In the genomic region with DNA sequence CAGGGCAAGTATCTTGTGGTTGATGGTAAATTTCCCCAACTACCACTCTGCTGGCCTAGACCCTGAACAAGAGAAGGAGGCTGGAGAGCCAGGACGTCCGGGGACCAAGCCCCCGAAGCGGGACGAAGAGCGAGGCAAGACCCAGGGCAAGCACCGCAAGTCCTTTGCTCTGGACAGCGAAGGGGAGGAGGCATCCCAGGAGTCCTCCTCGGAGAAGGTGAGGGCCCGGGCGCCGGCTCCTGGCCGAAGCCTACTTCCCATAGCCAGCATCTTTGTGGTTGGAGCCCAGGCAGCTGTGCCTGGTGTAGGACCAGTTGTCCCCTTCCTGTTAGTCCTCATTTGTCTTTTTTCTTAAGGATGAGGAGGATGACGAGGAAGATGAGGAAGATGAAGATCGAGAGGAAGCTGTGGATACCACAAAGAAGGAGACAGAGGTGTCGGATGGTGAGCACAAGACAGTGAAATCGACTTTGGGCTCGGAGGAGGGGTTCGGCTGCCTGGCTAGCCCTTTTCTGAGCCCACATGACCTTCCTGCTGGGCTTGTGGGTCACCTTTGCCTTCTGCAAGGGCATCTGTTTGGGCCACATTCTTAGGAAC, we compare ENCODE assay signal across 12 cellular contexts. TPM values are rescaled to one million over a fixed set of nuclear protein-coding genes. Genes with fewer than 3 reads are reported as not detected.
A peak's percentile ranks its signal among the peaks of the same experiment; 100 is the strongest.
DNase-seq lines count a peak whose midpoint lies in the region; ATAC-seq, FAIRE-seq and TF ChIP-seq lines count a peak whose summit lies in the region.
"Had no signal": no experiment of that assay in that cellular context is flagged by ENCODE, and none has a peak within 500 bp of the region (broad histone marks: within the 10 kb centered on the region; RNA-seq: fewer than 3 reads in every experiment).

No MANE protein-coding gene starts in this region.

- TF ChIP-seq POLR2A in GM12878 (IDR thresholded peaks at IDR 0.05; ENCODE audit: low read depth, low read length) = peak; percentile 28; the same call in 1 of the 2 replicates

- H2AFZ ChIP-seq in GM12878 (ENCODE audit: control insufficient read depth, low read depth, low read length) = no peak overlapping the region

- no peaks in the 10 kb centered on the region for H4K20me1 ChIP-seq in GM12878 (ENCODE audit: control insufficient read depth, insufficient read depth)

- TF ChIP-seq RAD21 in GM12878 (IDR thresholded peaks at IDR 0.05; ENCODE audit: insufficient read depth, low read depth, low read length) = no peak

- RAD21 ChIA-PET in GM12878 (lab: Charles Lee; ENCODE audit: unreplicated experiment) = no interaction called here

- WGBS in GM12878 (ENCODE audit: insufficient coverage, insufficient replicate concordance, low lambda C conversion rate, missing lambda C conversion rate) = 96% methylated on average over 19 of the region's 19 CpGs

- no peak overlapping the region for H3K9ac ChIP-seq in GM12878 (ENCODE audit: control insufficient read depth, insufficient read depth, low read length)

- H3K4me2 ChIP-seq in GM12878 (ENCODE audit: control insufficient read depth, insufficient read depth) = no peak overlapping the region
- H3K4me2 ChIP-seq: BLaER1 treated with 17β-estradiol and CSF1 and Interleukin-3, amounts not matched to agents 10 nM and 100 nM had no signal

- H3K36me3 ChIP-seq in HEK293 (ENCODE audit: control insufficient read depth in 2 of 2, insufficient read depth in 1 of 2, low read length in 2 of 2) (peaks cover 69 to 92% of the 10 kb centered on the region in 2 experiments), GM12878 (ENCODE audit: control insufficient read depth in 2 of 2, insufficient read depth in 2 of 2, low read length in 1 of 2) (peaks cover 19 to 28% of the 10 kb centered on the region in 2 experiments; a peak in 3 of 4 replicates)

- no TSS peak for BruUV-seq in GM12878 (replicated peaks; lab: Mats Ljungman, UMichigan)

- in situ Hi-C loops in GM12878 (cut with MboI) = no loop called here

- H3K27ac ChIP-seq in HEK293 (ENCODE audit: extremely low read depth, low read depth, low read length) (no peak overlapping the region), GM12878 (ENCODE audit: control insufficient read depth, insufficient read depth) (no peak overlapping the region)
- H3K27ac ChIP-seq: BLaER1 treated with 17β-estradiol and CSF1 and Interleukin-3, amounts not matched to agents 10 nM and 100 nM had no signal

- no peaks in the 10 kb centered on the region for H3K79me2 ChIP-seq in GM12878 (ENCODE audit: control insufficient read depth, insufficient read depth, low read length)

- no peaks in the 10 kb centered on the region for H3K27me3 ChIP-seq in GM12878 (replicated peaks in 1 of 2; ENCODE audit: control insufficient read depth in 2 of 2, insufficient read depth in 2 of 2, low read length in 1 of 2)
- H3K27me3 ChIP-seq: BLaER1 treated with 17β-estradiol and CSF1 and Interleukin-3, amounts not matched to agents 10 nM and 100 nM had no signal

- DNase-seq in GM12878 (ENCODE audit: low read depth, low spot score) = no peak
- DNase-seq: Calu3; CD8-positive, alpha-beta T cell; DMS79 treated with DMSO at 0.1 percent for 48 hours; GF-D8; H9 had no signal

- no peak for TF ChIP-seq EP300 in GM12878 (IDR thresholded peaks at IDR 0.05; ENCODE audit: borderline replicate concordance in 1 of 2, control insufficient read depth in 1 of 2, low read depth in 2 of 2, low read length in 2 of 2)

- H3K4me1 ChIP-seq in HEK293 (ENCODE audit: control insufficient read depth, insufficient read depth, low read length) = no peaks in the 10 kb centered on the region
- H3K4me1 ChIP-seq in GM12878 (ENCODE audit: control insufficient read depth, insufficient read depth, low read length) = no peaks in the 10 kb centered on the region
- H3K4me1 ChIP-seq: BLaER1 treated with 17β-estradiol and CSF1 and Interleukin-3, amounts not matched to agents 10 nM and 100 nM had no signal

- POLR2A ChIA-PET in HEK293 (lab: Yijun Ruan, JAX) (interaction anchor here (0.6 to 2.6 kb wide), 3 partner anchors 10 to 293 kb away, joined by 3 to 11 read pairs (median 9); no protein-coding TSS in a partner anchor), GM12878 (lab: Charles Lee) (interaction anchor here (0.6 kb wide), 1 partner anchor 160 kb away, joined by 3 read pairs; no protein-coding TSS in a partner anchor)

- ATAC-seq in GM12878 = no peak
- ATAC-seq in HG03469 (IDR thresholded peaks at IDR 0.05; ENCODE audit: unreplicated experiment) = no peak
- ATAC-seq: CD8-positive, alpha-beta T cell had no signal

- FAIRE-seq in GM12878 (lab: Jason Lieb, UNC) = no peak
- FAIRE-seq: GM19239, H1 had no signal

- H3K4me3 ChIP-seq in HEK293 (ENCODE audit: low read depth, low read length) (no peak overlapping the region), GM12878 (no peak overlapping the region)
- H3K4me3 ChIP-seq: BLaER1 treated with 17β-estradiol and CSF1 and Interleukin-3, amounts not matched to agents 10 nM and 100 nM had no signal

- no peaks in the 10 kb centered on the region for H3K9me3 ChIP-seq in HEK293 (ENCODE audit: control insufficient read depth, insufficient read depth, low read depth, low read length)
- H3K9me3 ChIP-seq in GM12878 (replicated peaks; ENCODE audit: control insufficient read depth, insufficient read depth, low read length) = no peaks in the 10 kb centered on the region
- H3K9me3 ChIP-seq: BLaER1 treated with 17β-estradiol and CSF1 and Interleukin-3, amounts not matched to agents 10 nM and 100 nM had no signal

- no peak for TF ChIP-seq CTCF in HEK293 (tag by site-specific recombination; IDR thresholded peaks at IDR 0.05)
- no peak for TF ChIP-seq CTCF in GM12878 (IDR thresholded peaks at IDR 0.05 in 2 of 3, conservative IDR thresholded peaks at IDR 0.05 in 1 of 3; ENCODE audit: control insufficient read depth in 2 of 3, extremely low read depth in 1 of 3, insufficient read depth in 1 of 3, low read depth in 3 of 3, low read length in 3 of 3)

- SMC1A ChIA-PET in GM12878 (lab: Charles Lee; ENCODE audit: uncharacterized antibody, unreplicated experiment) = no interaction called here

- intact Hi-C loops in GM12878 (cut with micrococcal nuclease; ENCODE audit: unreplicated experiment) = no loop called here

- CTCF ChIA-PET in HEK293 (lab: Yijun Ruan, JAX) = interaction anchor here (0.8 to 1.1 kb wide), 3 partner anchors 16 to 27 kb away, joined by 3 read pairs; no protein-coding TSS in a partner anchor
- CTCF ChIA-PET in GM12878 (lab: Yijun Ruan, JAX) = interaction anchor here (0.6 kb wide), 1 partner anchor 462 kb away, joined by 3 read pairs; no protein-coding TSS in a partner anchor

RNA-seq across cellular contexts. Expression of a gene that starts 11.8 kb away (rescaled TPM):
- 9.8 and 13.3 TPM in 2 replicates for total RNA-seq in GM12878 (2013; cell fraction: nucleolus; rRNA removed)
- 1.7 and 3.6 TPM in 2 replicates for total RNA-seq in GM12878 (2014; rRNA removed)
- total RNA-seq in GM12878 (2014; rRNA removed; fragmentation: Illumina TruSeq; extraction: Trizol) = 2.0 and 2.1 TPM in 2 replicates
- total RNA-seq in GM12878 (2021) = 20.6 and 25.9 TPM in 2 replicates
- polyA plus RNA-seq in GM12878 (2011; ENCODE audit: low read depth) = 7.8 TPM
- polyA plus RNA-seq in GM12878 (2011; rRNA removed) = 0.37 and 1.5 TPM in 2 replicates
- polyA plus RNA-seq in GM12878 (2011; cell fraction: cytosol; rRNA removed) = 1.5 and 1.6 TPM in 2 replicates
- 9.6 and 18.4 TPM in 2 replicates for polyA plus RNA-seq in GM12878 (2011; cell fraction: nucleus; rRNA removed)
- 9.9 and 23.0 TPM in 2 replicates for polyA plus RNA-seq in GM12878 (2012)
- 8.9 and 11.4 TPM in 2 replicates for polyA plus RNA-seq in GM12878 (2014; fragmentation: Illumina TruSeq; extraction: Trizol)
- under 1 TPM; 0.02 to 0.18 TPM for polyA plus RNA-seq in GM12878 (2014; fragmentation: Nextera tagmentation; extraction: Ambion mirVana)
- 10.6 and 15.2 TPM in 2 replicates for polyA plus RNA-seq in GM12878 (2014; rRNA removed)
- 1 to 10 TPM; 6.1 to 7.4 TPM for polyA plus RNA-seq in GM12878 (2016; fragmentation: Nextera tagmentation; extraction: Ambion mirVana)
- 1.6 and 2.2 TPM in 2 replicates for polyA minus RNA-seq in GM12878 (2011; rRNA and poly(A)+ RNA removed)
- 4.3 and 11.0 TPM in 2 replicates for polyA minus RNA-seq in GM12878 (2011; cell fraction: cytosol; rRNA and poly(A)+ RNA removed)
- polyA minus RNA-seq in GM12878 (2011; cell fraction: nucleus; rRNA and poly(A)+ RNA removed) = 3.6 and 8.7 TPM in 2 replicates

RNA-seq across cellular contexts. Expression of a gene that starts 15.7 kb away (rescaled TPM):
- total RNA-seq in GM12878 (2013; cell fraction: nucleolus; rRNA removed) = 1.9 and 2.2 TPM in 2 replicates
- total RNA-seq in GM12878 (2014; rRNA removed) (1.0 and 1.3 TPM in 2 replicates), GM12878 (2014; rRNA removed; fragmentation: Illumina TruSeq; extraction: Trizol) (0.18 and 0.32 TPM in 2 replicates), GM12878 (2021) (1.1 and 1.3 TPM in 2 replicates)
- 0.16 TPM for polyA plus RNA-seq in GM12878 (2011; ENCODE audit: low read depth)
- polyA plus RNA-seq in GM12878 (2011; rRNA removed) (0.27 and 0.65 TPM in 2 replicates), GM12878 (2014; fragmentation: Illumina TruSeq; extraction: Trizol) (0.17 and 0.48 TPM in 2 replicates), GM12878 (2014; fragmentation: Nextera tagmentation; extraction: Ambion mirVana) (under 1 TPM; 0.18 to 0.40 TPM), GM12878 (2014; rRNA removed) (1.5 and 1.8 TPM in 2 replicates), GM12878 (2016; fragmentation: Nextera tagmentation; extraction: Ambion mirVana) (under 1 TPM in 1 of 2 experiments, not detected in 1; 0.46 TPM)
- 1.3 and 1.9 TPM in 2 replicates for polyA plus RNA-seq in GM12878 (2011; cell fraction: cytosol; rRNA removed)
- 4.5 and 6.1 TPM in 2 replicates for polyA plus RNA-seq in GM12878 (2011; cell fraction: nucleus; rRNA removed)
- 0.37 and 0.42 TPM in 2 replicates for polyA plus RNA-seq in GM12878 (2012)
- polyA minus RNA-seq in GM12878 (2011; rRNA and poly(A)+ RNA removed) = 0.46 TPM in 1 of 2 replicates, not detected in the other
- not detected in 2 replicates for polyA minus RNA-seq in GM12878 (2011; cell fraction: cytosol; rRNA and poly(A)+ RNA removed)
- polyA minus RNA-seq in GM12878 (2011; cell fraction: nucleus; rRNA and poly(A)+ RNA removed) = 0.60 and 1.4 TPM in 2 replicates

RNA-seq across cellular contexts. Expression of a gene that starts 20.5 kb away (rescaled TPM):
- 14.8 and 15.5 TPM in 2 replicates for total RNA-seq in GM12878 (2013; cell fraction: nucleolus; rRNA removed)
- total RNA-seq in GM12878 (2014; rRNA removed) = 19.5 and 22.4 TPM in 2 replicates
- 7.0 and 7.2 TPM in 2 replicates for total RNA-seq in GM12878 (2014; rRNA removed; fragmentation: Illumina TruSeq; extraction: Trizol)
- 17.3 TPM in 2 replicates for total RNA-seq in GM12878 (2021)
- 9.1 TPM for polyA plus RNA-seq in GM12878 (2011; ENCODE audit: low read depth)
- 8.3 and 15.2 TPM in 2 replicates for polyA plus RNA-seq in GM12878 (2011; rRNA removed)
- 23.5 and 26.1 TPM in 2 replicates for polyA plus RNA-seq in GM12878 (2011; cell fraction: cytosol; rRNA removed)
- 12.2 and 17.5 TPM in 2 replicates for polyA plus RNA-seq in GM12878 (2011; cell fraction: nucleus; rRNA removed)
- 19.4 and 25.7 TPM in 2 replicates for polyA plus RNA-seq in GM12878 (2012)
- polyA plus RNA-seq in GM12878 (2014; fragmentation: Illumina TruSeq; extraction: Trizol) = 5.6 and 8.6 TPM in 2 replicates
- 1 to 10 TPM; 3.4 to 8.5 TPM for polyA plus RNA-seq in GM12878 (2014; fragmentation: Nextera tagmentation; extraction: Ambion mirVana)
- polyA plus RNA-seq in GM12878 (2014; rRNA removed) = 18.6 and 19.7 TPM in 2 replicates
- 10 to 100 TPM; 21.3 to 21.9 TPM for polyA plus RNA-seq in GM12878 (2016; fragmentation: Nextera tagmentation; extraction: Ambion mirVana)
- polyA minus RNA-seq in GM12878 (2011; rRNA and poly(A)+ RNA removed) = 16.2 and 26.9 TPM in 2 replicates
- 6.3 and 9.1 TPM in 2 replicates for polyA minus RNA-seq in GM12878 (2011; cell fraction: cytosol; rRNA and poly(A)+ RNA removed)
- polyA minus RNA-seq in GM12878 (2011; cell fraction: nucleus; rRNA and poly(A)+ RNA removed) = 8.0 and 8.9 TPM in 2 replicates

RNA-seq across cellular contexts. Expression of a gene that starts 41.1 kb away (rescaled TPM):
- 11.5 and 14.2 TPM in 2 replicates for total RNA-seq in GM12878 (2013; cell fraction: nucleolus; rRNA removed)
- total RNA-seq in GM12878 (2014; rRNA removed) = 0.56 and 1.9 TPM in 2 replicates
- 1.5 and 2.3 TPM in 2 replicates for total RNA-seq in GM12878 (2014; rRNA removed; fragmentation: Illumina TruSeq; extraction: Trizol)
- total RNA-seq in GM12878 (2021) = 2.2 and 2.4 TPM in 2 replicates
- polyA plus RNA-seq in GM12878 (2011; ENCODE audit: low read depth) = 1.0 TPM
- 1.7 and 2.0 TPM in 2 replicates for polyA plus RNA-seq in GM12878 (2011; rRNA removed)
- 2.7 and 2.8 TPM in 2 replicates for polyA plus RNA-seq in GM12878 (2011; cell fraction: cytosol; rRNA removed)
- 14.4 and 15.4 TPM in 2 replicates for polyA plus RNA-seq in GM12878 (2011; cell fraction: nucleus; rRNA removed)
- 2.4 and 2.8 TPM in 2 replicates for polyA plus RNA-seq in GM12878 (2012)
- polyA plus RNA-seq in GM12878 (2014; fragmentation: Illumina TruSeq; extraction: Trizol) = 1.5 and 3.3 TPM in 2 replicates
- polyA plus RNA-seq in GM12878 (2014; fragmentation: Nextera tagmentation; extraction: Ambion mirVana) = under 1 TPM; 0.22 to 0.66 TPM
- polyA plus RNA-seq in GM12878 (2014; rRNA removed) = 2.5 and 3.1 TPM in 2 replicates
- polyA plus RNA-seq in GM12878 (2016; fragmentation: Nextera tagmentation; extraction: Ambion mirVana) = under 1 TPM; 0.29 to 0.71 TPM
- 6.7 and 9.7 TPM in 2 replicates for polyA minus RNA-seq in GM12878 (2011; rRNA and poly(A)+ RNA removed)
- polyA minus RNA-seq in GM12878 (2011; cell fraction: cytosol; rRNA and poly(A)+ RNA removed) = 0.94 and 4.3 TPM in 2 replicates
- polyA minus RNA-seq in GM12878 (2011; cell fraction: nucleus; rRNA and poly(A)+ RNA removed) = 7.4 and 10.0 TPM in 2 replicates
- total RNA-seq: HT-29 had no signal

RNA-seq across cellular contexts. Expression of a gene that starts 46.0 kb away (rescaled TPM):
- total RNA-seq in GM12878 (2013; cell fraction: nucleolus; rRNA removed) = 18.6 and 24.2 TPM in 2 replicates
- total RNA-seq in GM12878 (2014; rRNA removed) = 19.8 and 23.6 TPM in 2 replicates
- total RNA-seq in GM12878 (2014; rRNA removed; fragmentation: Illumina TruSeq; extraction: Trizol) = 6.2 and 6.8 TPM in 2 replicates
- 27.5 and 32.1 TPM in 2 replicates for total RNA-seq in GM12878 (2021)
- 3.2 TPM for polyA plus RNA-seq in GM12878 (2011; ENCODE audit: low read depth)
- polyA plus RNA-seq in GM12878 (2011; rRNA removed) = 4.7 and 11.5 TPM in 2 replicates
- 14.3 and 20.2 TPM in 2 replicates for polyA plus RNA-seq in GM12878 (2011; cell fraction: cytosol; rRNA removed)
- 35.4 and 47.5 TPM in 2 replicates for polyA plus RNA-seq in GM12878 (2011; cell fraction: nucleus; rRNA removed)
- polyA plus RNA-seq in GM12878 (2012) = 13.5 and 15.5 TPM in 2 replicates
- 1.5 and 3.8 TPM in 2 replicates for polyA plus RNA-seq in GM12878 (2014; fragmentation: Illumina TruSeq; extraction: Trizol)
- under 1 TPM in 1 of 2 experiments, not detected in 1; 0.02 TPM for polyA plus RNA-seq in GM12878 (2014; fragmentation: Nextera tagmentation; extraction: Ambion mirVana)
- polyA plus RNA-seq in GM12878 (2014; rRNA removed) = 15.5 and 18.7 TPM in 2 replicates
- under 1 TPM; 0.66 TPM for polyA plus RNA-seq in GM12878 (2016; fragmentation: Nextera tagmentation; extraction: Ambion mirVana)
- polyA minus RNA-seq in GM12878 (2011; rRNA and poly(A)+ RNA removed) = 6.6 and 15.9 TPM in 2 replicates
- 12.9 and 18.2 TPM in 2 replicates for polyA minus RNA-seq in GM12878 (2011; cell fraction: cytosol; rRNA and poly(A)+ RNA removed)
- 6.0 and 13.4 TPM in 2 replicates for polyA minus RNA-seq in GM12878 (2011; cell fraction: nucleus; rRNA and poly(A)+ RNA removed)
